In genomic region chr3:153045150-153045549, GRCh38 we compare ENCODE assay signal across 16 cellular contexts.
A peak's percentile ranks its signal among the peaks of the same experiment; 100 is the strongest.
DNase-seq lines count a peak whose midpoint lies in the region; ATAC-seq and TF ChIP-seq lines count a peak whose summit lies in the region.
"Had no signal": no experiment of that assay in that cellular context is flagged by ENCODE, and none has a peak within 500 bp of the region (broad histone marks: within the 10 kb centered on the region; RNA-seq: fewer than 3 reads in every experiment).

No MANE protein-coding gene starts in this region.

- BruUV-seq in Calu3 (replicated peaks; lab: Mats Ljungman, UMichigan): no TSS peak

- H3K9me3 ChIP-seq in RWPE2 (ENCODE audit: severe bottlenecking): no peaks in the 10 kb centered on the region
- no peaks in the 10 kb centered on the region for H3K9me3 ChIP-seq in CD4-positive, alpha-beta memory T cell (ENCODE audit: control insufficient read depth in 1 of 2, low read length in 2 of 2)

- H3K4me3 ChIP-seq in AG10803 (ENCODE audit: low read length) (no peak overlapping the region), RWPE2 (ENCODE audit: severe bottlenecking) (no peak overlapping the region)
- no peak overlapping the region for H3K4me3 ChIP-seq in CD4-positive, alpha-beta memory T cell (ENCODE audit: low read length in 2 of 2)
- H3K4me3 ChIP-seq: GM12878, GM23338 had no signal

- no peaks in the 10 kb centered on the region for H3K9me3 Mint-ChIP-seq in Calu3 (ENCODE audit: low read depth, unreplicated experiment)
- H3K9me3 Mint-ChIP-seq in CD4-positive, alpha-beta memory T cell: no peaks in the 10 kb centered on the region
- H3K9me3 Mint-ChIP-seq: CD4-positive, alpha-beta T cell; GM23338 had no signal

- peak overlapping the region; percentile 89 for H3K27ac ChIP-seq in RWPE2 (ENCODE audit: poor library complexity, severe bottlenecking)
- no peak overlapping the region for H3K27ac ChIP-seq in CD4-positive, alpha-beta memory T cell (ENCODE audit: low read depth, low read length)
- H3K27ac ChIP-seq: C4-2B, KMS-11 had no signal

- peaks cover 23% of the 10 kb centered on the region for H3K4me1 ChIP-seq in RWPE2 (ENCODE audit: insufficient read depth, poor library complexity, severe bottlenecking)
- H3K4me1 ChIP-seq in CD4-positive, alpha-beta memory T cell (ENCODE audit: insufficient read depth, low read length): no peaks in the 10 kb centered on the region

- H3K36me3 Mint-ChIP-seq in Calu3 (ENCODE audit: insufficient read depth, unreplicated experiment): peaks cover 18% of the 10 kb centered on the region
- no peaks in the 10 kb centered on the region for H3K36me3 Mint-ChIP-seq in CD4-positive, alpha-beta memory T cell

- peak overlapping the region; percentile 84 for H3K27ac Mint-ChIP-seq in Calu3 (ENCODE audit: unreplicated experiment)
- H3K27ac Mint-ChIP-seq in CD4-positive, alpha-beta memory T cell: no peak overlapping the region
- H3K27ac Mint-ChIP-seq: CD4-positive, alpha-beta T cell; GM23338 had no signal

- TF ChIP-seq CTCF in AG10803 (conservative IDR thresholded peaks at IDR 0.05; ENCODE audit: low read length): no peak
- no peak for TF ChIP-seq CTCF in Calu3 (IDR thresholded peaks at IDR 0.05; ENCODE audit: unreplicated experiment)
- no peak for TF ChIP-seq CTCF in RWPE2 (IDR thresholded peaks at IDR 0.05; ENCODE audit: poor library complexity, severe bottlenecking)

- H3K27me3 Mint-ChIP-seq in Calu3 (ENCODE audit: unreplicated experiment): no peaks in the 10 kb centered on the region
- peaks cover 0 to 1% of the 10 kb centered on the region in 2 donors for H3K27me3 Mint-ChIP-seq in CD4-positive, alpha-beta memory T cell
- H3K27me3 Mint-ChIP-seq: CD4-positive, alpha-beta T cell had no signal

- intact Hi-C loops in Calu3 (cut with micrococcal nuclease; ENCODE audit: unreplicated experiment): no loop called here
- intact Hi-C loops in CD4-positive, alpha-beta memory T cell (cut with micrococcal nuclease): no loop called here

- DNase-seq in AG10803 (ENCODE audit: low read depth) (peak; percentile 55), Calu3 (no peak), RWPE2 (ENCODE audit: low spot score) (no peak), fibroblast of peridontal ligament (ENCODE audit: extremely low read depth) (peak; percentile 59)
- no peak for DNase-seq in CD4-positive, alpha-beta memory T cell
- DNase-seq: ACHN; CD4-positive, alpha-beta T cell; DMS79 treated with DMSO at 0.1 percent for 48 hours; GF-D8; H7 had no signal

- H3K27me3 ChIP-seq in RWPE2 (ENCODE audit: insufficient read depth, poor library complexity, severe bottlenecking): no peaks in the 10 kb centered on the region
- no peaks in the 10 kb centered on the region for H3K27me3 ChIP-seq in CD4-positive, alpha-beta memory T cell (ENCODE audit: insufficient read depth, low read length)

- peaks cover 53% of the 10 kb centered on the region for H3K4me1 Mint-ChIP-seq in Calu3 (ENCODE audit: low read depth, unreplicated experiment)
- H3K4me1 Mint-ChIP-seq in CD4-positive, alpha-beta memory T cell: peaks cover 0 to 5% (median 4%) of the 10 kb centered on the region in 4 donors

- no peaks in the 10 kb centered on the region for H3K36me3 ChIP-seq in RWPE2 (ENCODE audit: low read depth)
- no peaks in the 10 kb centered on the region for H3K36me3 ChIP-seq in CD4-positive, alpha-beta memory T cell (ENCODE audit: insufficient read depth, low read length)

- no peak overlapping the region for H3K4me3 Mint-ChIP-seq in Calu3 (ENCODE audit: low read depth, unreplicated experiment)
- H3K4me3 Mint-ChIP-seq in CD4-positive, alpha-beta memory T cell: no peak overlapping the region
- H3K4me3 Mint-ChIP-seq: CD4-positive, alpha-beta T cell; GM23338 had no signal

- CTCF ChIA-PET in Calu3 (lab: Charles Lee): interaction anchor here (1.0 to 1.1 kb wide), 2 partner anchors 115 to 245 kb away, joined by 3 to 4 read pairs; no protein-coding TSS in a partner anchor
- CTCF ChIA-PET in CD4-positive, alpha-beta memory T cell (lab: Charles Lee; ENCODE audit: partially characterized antibody): interaction anchor here (1.0 to 6.0 kb wide), 9 partner anchors 115 to 722 kb away, joined by 3 to 84 read pairs (median 3); no protein-coding TSS in a partner anchor

- POLR2A ChIA-PET in CD4-positive, alpha-beta memory T cell (lab: Charles Lee; ENCODE audit: partially characterized antibody): no interaction called here

- ATAC-seq in RWPE2 (ENCODE audit: low read depth) (no peak), GM18858 (IDR thresholded peaks at IDR 0.05; ENCODE audit: unreplicated experiment) (no peak), GM21367 (IDR thresholded peaks at IDR 0.05; ENCODE audit: unreplicated experiment) (no peak)
- ATAC-seq: GM12878, GM23338 had no signal

Comparison
In these comparisons a context has a peak if more than half of its experiments do, and no peak if none do; other contexts are left out.
1. DNase-seq: peak in AG10803 (single experiment) and fibroblast of peridontal ligament (single experiment); none in Calu3 (single experiment), RWPE2 (single experiment) and CD4-positive, alpha-beta memory T cell (0 of 5).